ENCODE assay signal across 25 cellular contexts in the genomic region with DNA sequence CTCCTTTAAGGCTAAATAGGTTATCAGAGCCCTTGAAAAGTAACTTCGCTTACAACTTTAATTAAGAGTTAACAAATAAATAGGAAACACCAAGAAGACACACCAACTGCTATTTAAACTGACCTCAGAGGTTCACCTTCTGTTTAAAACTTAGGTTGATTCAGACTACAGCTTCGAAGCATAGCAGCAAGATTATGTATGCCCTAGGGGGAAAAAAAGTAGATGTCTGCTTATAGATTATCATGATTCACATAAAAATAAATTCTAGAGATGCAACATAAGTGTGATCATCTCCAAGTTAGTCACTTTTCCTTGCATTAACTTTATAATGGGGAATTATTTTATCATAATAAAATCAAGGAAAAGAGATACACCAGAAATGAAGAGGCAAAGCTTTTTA. TPM values are rescaled to one million over a fixed set of nuclear protein-coding genes. Genes with fewer than 3 reads are reported as not detected.
DNase-seq lines count a peak whose midpoint lies in the region; ATAC-seq, FAIRE-seq and TF ChIP-seq lines count a peak whose summit lies in the region.
"Had no signal": no experiment of that assay in that cellular context is flagged by ENCODE, and none has a peak within 500 bp of the region (broad histone marks: within the 10 kb centered on the region; RNA-seq: fewer than 3 reads in every experiment).

No MANE protein-coding gene starts in this region.

- ATAC-seq in activated CD8-positive, alpha-beta T cell treated with anti-CD3 and anti-CD28 coated beads for 36 hours = no peak
- ATAC-seq in activated CD8-positive, alpha-beta T cell treated with anti-CD3 and anti-CD28 coated beads, Interleukin-2, amount 10 ng/mL, durations not matched to agents 7 days and 5 days = no peak
- no peak for ATAC-seq in stimulated activated effector memory CD8-positive, alpha-beta T cell treated with anti-CD3 and anti-CD28 coated beads, Interleukin-12 subunit alpha, Interleukin-12 subunit beta, amount 100 ng/mL, for 72 hours
- ATAC-seq: gastrocnemius medialis; stimulated activated memory B cell treated with anti-CD40 and anti-IgM and Interleukin-4, amounts not matched to agents 10 μg/mL and 1 μg/mL and 100 μg/mL, for 72 hours had no signal

- DNase-seq in activated CD8-positive, alpha-beta T cell treated with anti-CD3 and anti-CD28 coated beads for 36 hours = no peak
- no peak for DNase-seq in activated CD8-positive, alpha-beta T cell treated with anti-CD3 and anti-CD28 coated beads, Interleukin-2, amount 10 ng/mL, durations not matched to agents 7 days and 5 days
- DNase-seq in GM18507 (ENCODE audit: extremely low spot score, insufficient read length, low read depth) (no peak), bronchial epithelial cell (ENCODE audit: low read depth) (peak; percentile 16), nephron progenitor cell (no peak), ureter (ENCODE audit: low spot score) (no peak), AG08396 (ENCODE audit: low spot score) (no peak)
- DNase-seq in stimulated activated effector memory CD8-positive, alpha-beta T cell treated with anti-CD3 and anti-CD28 coated beads, Interleukin-12 subunit alpha, Interleukin-12 subunit beta, amount 100 ng/mL, for 72 hours (ENCODE audit: low spot score in 2 of 2) = no peak
- DNase-seq: 8988T, activated B cell treated with CpG ODN at 0.5 μM for 24 hours, caudate nucleus, gastrocnemius medialis, kidney glomerular epithelial cell, natural killer cell, NCI-H1417 treated with DMSO at 0.1 percent for 48 hours, NCI-H2029 treated with DMSO at 0.1 percent for 48 hours, NCI-H526, retina, trophoblast cell had no signal

- H3K4me3 Mint-ChIP-seq in activated CD8-positive, alpha-beta T cell treated with anti-CD3 and anti-CD28 coated beads for 36 hours = no peak overlapping the region
- no peak overlapping the region for H3K4me3 Mint-ChIP-seq in activated CD8-positive, alpha-beta T cell treated with anti-CD3 and anti-CD28 coated beads, Interleukin-2, amount 10 ng/mL, durations not matched to agents 7 days and 5 days
- no peak overlapping the region for H3K4me3 Mint-ChIP-seq in nephron progenitor cell
- H3K4me3 Mint-ChIP-seq in stimulated activated effector memory CD8-positive, alpha-beta T cell treated with anti-CD3 and anti-CD28 coated beads, Interleukin-12 subunit alpha, Interleukin-12 subunit beta, amount 100 ng/mL, for 72 hours = no peak overlapping the region
- H3K4me3 Mint-ChIP-seq: activated B cell treated with CpG ODN at 0.5 μM for 24 hours; activated T-helper 17 cell treated with anti-CD3 and anti-CD28 coated beads, Interleukin-2, amount 50 U/mL, for 72 hours; natural killer cell; stimulated activated memory B cell treated with anti-CD40 and anti-IgM and Interleukin-4, amounts not matched to agents 10 μg/mL and 1 μg/mL and 100 μg/mL, for 72 hours had no signal

- H3K36me3 ChIP-seq in bronchial epithelial cell (ENCODE audit: control insufficient read depth, insufficient read depth, low read length) = peaks cover 5% of the 10 kb centered on the region

- TF ChIP-seq CTCF in activated CD8-positive, alpha-beta T cell treated with anti-CD3 and anti-CD28 coated beads for 36 hours (IDR thresholded peaks at IDR 0.05) = no peak
- no peak for TF ChIP-seq CTCF in bronchial epithelial cell (IDR thresholded peaks at IDR 0.05; ENCODE audit: insufficient read depth, low read length, severe bottlenecking)
- TF ChIP-seq CTCF in nephron progenitor cell (IDR thresholded peaks at IDR 0.05) = no peak

- H3K36me3 Mint-ChIP-seq in activated CD8-positive, alpha-beta T cell treated with anti-CD3 and anti-CD28 coated beads for 36 hours (ENCODE audit: low read depth) = peaks cover 18% of the 10 kb centered on the region
- H3K36me3 Mint-ChIP-seq in activated CD8-positive, alpha-beta T cell treated with anti-CD3 and anti-CD28 coated beads, Interleukin-2, amount 10 ng/mL, durations not matched to agents 7 days and 5 days (ENCODE audit: low read depth) = peaks cover 24% of the 10 kb centered on the region
- H3K36me3 Mint-ChIP-seq in nephron progenitor cell (ENCODE audit: low read depth) = peaks cover 55% of the 10 kb centered on the region
- peaks cover 74% of the 10 kb centered on the region for H3K36me3 Mint-ChIP-seq in stimulated activated effector memory CD8-positive, alpha-beta T cell treated with anti-CD3 and anti-CD28 coated beads, Interleukin-12 subunit alpha, Interleukin-12 subunit beta, amount 100 ng/mL, for 72 hours
- H3K36me3 Mint-ChIP-seq: natural killer cell had no signal

- POLR2A ChIA-PET in activated CD8-positive, alpha-beta T cell treated with anti-CD3 and anti-CD28 coated beads for 36 hours (lab: Charles Lee) = interaction anchor here (0.6 to 1.2 kb wide), 2 partner anchors 14 to 22 kb away, joined by 3 to 4 read pairs; a partner anchor contains a TSS
- POLR2A ChIA-PET in activated CD8-positive, alpha-beta T cell treated with anti-CD3 and anti-CD28 coated beads, Interleukin-2, amount 10 ng/mL, durations not matched to agents 7 days and 5 days (lab: Charles Lee) = no interaction called here

- H3K4me1 Mint-ChIP-seq in activated CD8-positive, alpha-beta T cell treated with anti-CD3 and anti-CD28 coated beads for 36 hours (ENCODE audit: low read depth) = peaks cover 63% of the 10 kb centered on the region
- H3K4me1 Mint-ChIP-seq in activated CD8-positive, alpha-beta T cell treated with anti-CD3 and anti-CD28 coated beads, Interleukin-2, amount 10 ng/mL, durations not matched to agents 7 days and 5 days (ENCODE audit: low read depth) = peaks cover 23% of the 10 kb centered on the region
- H3K4me1 Mint-ChIP-seq in nephron progenitor cell = peaks cover 24% of the 10 kb centered on the region
- peaks cover 45% of the 10 kb centered on the region for H3K4me1 Mint-ChIP-seq in stimulated activated effector memory CD8-positive, alpha-beta T cell treated with anti-CD3 and anti-CD28 coated beads, Interleukin-12 subunit alpha, Interleukin-12 subunit beta, amount 100 ng/mL, for 72 hours

- intact Hi-C loops in activated CD8-positive, alpha-beta T cell treated with anti-CD3 and anti-CD28 coated beads for 36 hours (cut with micrococcal nuclease) = no loop called here

- peak overlapping the region; percentile 42 for H3K27ac Mint-ChIP-seq in activated CD8-positive, alpha-beta T cell treated with anti-CD3 and anti-CD28 coated beads for 36 hours
- H3K27ac Mint-ChIP-seq in activated CD8-positive, alpha-beta T cell treated with anti-CD3 and anti-CD28 coated beads, Interleukin-2, amount 10 ng/mL, durations not matched to agents 7 days and 5 days = no peak overlapping the region
- peak overlapping the region; percentile 71 for H3K27ac Mint-ChIP-seq in nephron progenitor cell
- no peak overlapping the region for H3K27ac Mint-ChIP-seq in stimulated activated effector memory CD8-positive, alpha-beta T cell treated with anti-CD3 and anti-CD28 coated beads, Interleukin-12 subunit alpha, Interleukin-12 subunit beta, amount 100 ng/mL, for 72 hours
- H3K27ac Mint-ChIP-seq: activated B cell treated with CpG ODN at 0.5 μM for 24 hours; activated T-helper 17 cell treated with anti-CD3 and anti-CD28 coated beads, Interleukin-2, amount 50 U/mL, for 72 hours had no signal

- no peak overlapping the region for H3K4me3 ChIP-seq in bronchial epithelial cell (ENCODE audit: low read depth, low read length)
- H3K4me3 ChIP-seq: ascending aorta, gastrocnemius medialis, HAP-1, SK-N-MC had no signal

- CTCF ChIA-PET in activated CD8-positive, alpha-beta T cell treated with anti-CD3 and anti-CD28 coated beads for 36 hours (lab: Charles Lee) = interaction anchor here (1.4 to 1.8 kb wide), 2 partner anchors 20 to 86 kb away, joined by 4 to 8 read pairs; no protein-coding TSS in a partner anchor
- CTCF ChIA-PET in activated CD8-positive, alpha-beta T cell treated with anti-CD3 and anti-CD28 coated beads, Interleukin-2, amount 10 ng/mL, durations not matched to agents 7 days and 5 days (lab: Charles Lee) = interaction anchor here (1.9 to 2.7 kb wide), 2 partner anchors 21 to 86 kb away, joined by 6 to 8 read pairs; no protein-coding TSS in a partner anchor

- H3K27me3 Mint-ChIP-seq in activated CD8-positive, alpha-beta T cell treated with anti-CD3 and anti-CD28 coated beads for 36 hours = no peaks in the 10 kb centered on the region
- no peaks in the 10 kb centered on the region for H3K27me3 Mint-ChIP-seq in activated CD8-positive, alpha-beta T cell treated with anti-CD3 and anti-CD28 coated beads, Interleukin-2, amount 10 ng/mL, durations not matched to agents 7 days and 5 days (ENCODE audit: low read depth)
- no peaks in the 10 kb centered on the region for H3K27me3 Mint-ChIP-seq in nephron progenitor cell (ENCODE audit: low read depth, poor library complexity)
- H3K27me3 Mint-ChIP-seq: activated B cell treated with CpG ODN at 0.5 μM for 24 hours; activated T-helper 17 cell treated with anti-CD3 and anti-CD28 coated beads, Interleukin-2, amount 50 U/mL, for 72 hours; stimulated activated memory B cell treated with anti-CD40 and anti-IgM and Interleukin-4, amounts not matched to agents 10 μg/mL and 1 μg/mL and 100 μg/mL, for 72 hours had no signal

- peak; percentile 29 for FAIRE-seq in GM18507 (lab: Jason Lieb, UNC)
- FAIRE-seq in bronchial epithelial cell (lab: Jason Lieb, UNC) = no peak

- H3K27me3 ChIP-seq in bronchial epithelial cell (ENCODE audit: control insufficient read depth, insufficient read depth, low read length) = no peaks in the 10 kb centered on the region
- H3K27me3 ChIP-seq: ascending aorta, gastrocnemius medialis had no signal

- no peaks in the 10 kb centered on the region for H3K9me3 Mint-ChIP-seq in activated CD8-positive, alpha-beta T cell treated with anti-CD3 and anti-CD28 coated beads for 36 hours
- H3K9me3 Mint-ChIP-seq in activated CD8-positive, alpha-beta T cell treated with anti-CD3 and anti-CD28 coated beads, Interleukin-2, amount 10 ng/mL, durations not matched to agents 7 days and 5 days (ENCODE audit: insufficient read depth) = no peaks in the 10 kb centered on the region
- H3K9me3 Mint-ChIP-seq in nephron progenitor cell = no peaks in the 10 kb centered on the region
- no peaks in the 10 kb centered on the region for H3K9me3 Mint-ChIP-seq in stimulated activated effector memory CD8-positive, alpha-beta T cell treated with anti-CD3 and anti-CD28 coated beads, Interleukin-12 subunit alpha, Interleukin-12 subunit beta, amount 100 ng/mL, for 72 hours
- H3K9me3 Mint-ChIP-seq: activated B cell treated with CpG ODN at 0.5 μM for 24 hours; activated naive CD4-positive, alpha-beta T cell treated with anti-CD3 and anti-CD28 coated beads, Interleukin-2, amount 50 U/mL, for 72 hours; activated T-helper 17 cell treated with anti-CD3 and anti-CD28 coated beads, Interleukin-2, amount 50 U/mL, for 72 hours; natural killer cell; stimulated activated memory B cell treated with anti-CD40 and anti-IgM and Interleukin-4, amounts not matched to agents 10 μg/mL and 1 μg/mL and 100 μg/mL, for 72 hours had no signal

RNA-seq across cellular contexts. Expression of a gene that starts 8.9 kb away (rescaled TPM):
- total RNA-seq in activated CD8-positive, alpha-beta T cell treated with anti-CD3 and anti-CD28 coated beads for 36 hours = 100 to 1,000 TPM; 121 to 126 TPM
- total RNA-seq in activated CD8-positive, alpha-beta T cell treated with anti-CD3 and anti-CD28 coated beads, Interleukin-2, amount 10 ng/mL, durations not matched to agents 7 days and 5 days = 100 to 1,000 TPM; 100 to 104 TPM
- 37.9 and 46.1 TPM in 2 replicates for total RNA-seq in bronchial epithelial cell
- 133 TPM for total RNA-seq in ureter

RNA-seq across cellular contexts. Expression of a gene that starts 22.2 kb away (rescaled TPM):
- total RNA-seq in activated CD8-positive, alpha-beta T cell treated with anti-CD3 and anti-CD28 coated beads for 36 hours = 10 to 100 TPM; 20.8 to 24.9 TPM
- 10 to 100 TPM; 12.6 to 13.3 TPM for total RNA-seq in activated CD8-positive, alpha-beta T cell treated with anti-CD3 and anti-CD28 coated beads, Interleukin-2, amount 10 ng/mL, durations not matched to agents 7 days and 5 days
- 7.4 and 8.4 TPM in 2 replicates for total RNA-seq in bronchial epithelial cell
- 10.9 TPM for total RNA-seq in ureter

Comparison
In these comparisons a context has a peak if more than half of its experiments do, and no peak if none do; other contexts are left out.
1. H3K27ac Mint-ChIP-seq: peak in activated CD8-positive, alpha-beta T cell treated with anti-CD3 and anti-CD28 coated beads for 36 hours (single experiment) and nephron progenitor cell (single experiment); none in activated CD8-positive, alpha-beta T cell treated with anti-CD3 and anti-CD28 coated beads, Interleukin-2, amount 10 ng/mL, durations not matched to agents 7 days and 5 days (single experiment) and stimulated activated effector memory CD8-positive, alpha-beta T cell treated with anti-CD3 and anti-CD28 coated beads, Interleukin-12 subunit alpha, Interleukin-12 subunit beta, amount 100 ng/mL, for 72 hours (single experiment).